Comparison of ENCODE assay signal across 30 cellular contexts in genomic region chr21:35348686-35349085, GRCh38.
"Had no signal": no experiment of that assay in that cellular context is flagged by ENCODE, and none has a peak within 500 bp of the region (broad histone marks: within the 10 kb centered on the region; RNA-seq: fewer than 3 reads in every experiment).

No MANE protein-coding gene starts in this region.

- H3K27ac ChIP-seq: PC-9, RWPE1, SK-N-MC, WERI-Rb-1 had no signal

- DNase-seq: activated CD4-positive, alpha-beta memory T cell treated with anti-CD3 and anti-CD28 coated beads, Interleukin-2, amount 10 ng/mL, durations not matched to agents 7 days and 5 days; activated CD4-positive, alpha-beta T cell treated with anti-CD3 and anti-CD28 coated beads for 1 hour; activated CD4-positive, alpha-beta T cell treated with anti-CD3 and anti-CD28 coated beads for 48 hours; activated CD4-positive, CD25-positive, alpha-beta regulatory T cell; activated CD8-positive, alpha-beta memory T cell treated with anti-CD3 and anti-CD28 coated beads for 24 hours; activated CD8-positive, alpha-beta memory T cell treated with anti-CD3 and anti-CD28 coated beads, Interleukin-2, amount 10 ng/mL, durations not matched to agents 7 days and 5 days; activated CD8-positive, alpha-beta memory T cell treated with anti-CD3 and anti-CD28 coated beads, Interleukin-2, amount 50 U/mL, for 48 hours; activated effector memory CD4-positive, alpha-beta T cell treated with Interleukin-2 at 50 U/mL for 16 hours; activated naive CD4-positive, alpha-beta T cell treated with anti-CD3 and anti-CD28 coated beads, Interleukin-2, amount 10 ng/mL, durations not matched to agents 7 days and 5 days; activated naive CD8-positive, alpha-beta T cell treated with anti-CD3 and anti-CD28 coated beads, Interleukin-2, amount 50 U/mL, for 24 hours; activated T-cell treated with anti-CD3 and anti-CD28 coated beads, Interleukin-2, amount 50 U/mL, for 48 hours; amniotic stem cell; aorta; MV-4-11; NCI-H1092; NCI-H1436 treated with DMSO at 0.1 percent for 48 hours; NCI-H1694 treated with DMSO at 0.1 percent for 48 hours; NCI-H2029; NCI-H345; NCI-H510A; NCI-H526; NCI-H748 treated with DMSO at 0.1 percent for 48 hours; NK-92 treated with Interleukin-12 subunit alpha and Interleukin-12 subunit beta, amount 100 ng/mL, for 24 hours; PC-9; T1000; WERI-Rb-1 had no signal

- H3K4me3 ChIP-seq: K562, PC-9, SK-N-MC had no signal

- ATAC-seq: activated CD8-positive, alpha-beta memory T cell treated with anti-CD3 and anti-CD28 coated beads, Interleukin-2, amount 10 ng/mL, durations not matched to agents 7 days and 5 days; activated naive CD8-positive, alpha-beta T cell treated with anti-CD3 and anti-CD28 coated beads, Interleukin-2, amount 50 U/mL, for 24 hours; K562; Right ventricle myocardium inferior had no signal

- H2AFZ ChIP-seq: PC-9 had no signal

- H3K4me2 ChIP-seq: PC-9 had no signal

- H3K36me3 ChIP-seq: WERI-Rb-1 had no signal
